In the genomic region with DNA sequence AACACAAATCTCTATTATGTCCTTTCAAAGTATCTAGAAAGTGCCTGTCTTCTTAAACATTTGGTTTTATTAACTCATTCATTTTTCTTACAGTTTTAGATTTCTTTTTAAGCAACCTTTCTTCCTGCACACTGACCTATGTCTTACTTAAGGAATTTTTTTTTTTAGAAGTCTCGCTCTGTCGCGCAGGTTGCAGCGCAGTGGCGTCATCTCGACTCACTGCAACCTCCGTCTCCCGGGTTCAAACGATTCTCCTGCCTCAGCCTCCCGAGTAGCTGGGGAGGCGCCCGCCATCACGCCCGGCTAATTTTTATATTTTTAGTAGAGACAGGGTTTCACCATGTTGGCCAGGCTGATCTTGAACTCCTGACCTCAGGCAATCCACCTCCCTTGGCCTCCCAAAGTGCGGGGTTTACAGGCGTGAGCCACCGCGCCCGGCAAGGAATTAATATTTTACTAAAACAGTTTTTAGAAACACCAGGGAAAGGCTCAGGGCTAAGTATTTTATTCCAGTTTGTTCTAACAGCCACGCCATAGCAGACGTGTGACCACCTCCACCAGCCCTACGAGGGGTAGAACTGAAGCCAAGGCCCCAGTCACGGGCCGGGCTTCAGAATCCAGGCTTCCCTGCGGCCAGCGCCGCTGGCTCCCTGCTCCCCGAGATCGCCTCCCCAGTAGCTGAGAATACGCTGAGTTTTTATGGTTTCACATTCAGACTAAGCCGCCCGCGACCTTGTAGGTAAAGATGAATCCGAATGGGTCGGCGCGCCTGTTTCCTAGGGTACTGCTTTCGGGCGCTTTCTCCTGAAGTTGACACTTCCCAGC, we compare ENCODE assay signal across 7 cellular contexts. TPM values are rescaled to one million over a fixed set of nuclear protein-coding genes. Genes with fewer than 3 reads are reported as not detected.
DNase-seq lines count a peak whose midpoint lies in the region; ATAC-seq and TF ChIP-seq lines count a peak whose summit lies in the region.

No MANE protein-coding gene starts in this region.

- H3K27me3 ChIP-seq in ovary, result no peaks in the 10 kb centered on the region

- H3K4me1 Mint-ChIP-seq in activated T-cell treated with anti-CD3 and anti-CD28 coated beads, Interleukin-2, amount 50 U/mL, for 24 hours (ENCODE audit: low read depth), result peaks cover 28% of the 10 kb centered on the region

- DNase-seq in NCI-H446 treated with DMSO at 0.1 percent for 48 hours (lab: John Stamatoyannopoulos, UW), result peak; percentile 2
- peak; percentile 68 for DNase-seq in activated T-cell treated with anti-CD3 and anti-CD28 coated beads, Interleukin-2, amount 50 U/mL, for 24 hours
- peak; percentile 48 for DNase-seq in fibroblast of the conjunctiva (ENCODE audit: low read depth)
- DNase-seq in ovary, result peak in 2 of 5 donors; percentile 23 to 54
- DNase-seq in NCI-H1694 treated with DMSO at 0.1 percent for 48 hours (lab: John Stamatoyannopoulos, UW), result no peak

- 1 to 2% (median 1%) methylated on average over 39 of the region's 39 CpGs for WGBS in ovary, 3 donors

- peak overlapping the region; percentile 96 for H3K4me3 Mint-ChIP-seq in activated T-cell treated with anti-CD3 and anti-CD28 coated beads, Interleukin-2, amount 50 U/mL, for 24 hours

- intact Hi-C loops in ovary (cut with DNase I), result loop anchor here in 2 of 4 donors (1.0 kb wide), 2 partner anchors 17 to 18 kb away; a partner anchor contains a TSS

- H3K9me3 ChIP-seq in ovary, result no peaks in the 10 kb centered on the region

- peaks cover 5% of the 10 kb centered on the region for H3K4me1 ChIP-seq in ovary (ENCODE audit: insufficient read depth)

- no peak for TF ChIP-seq EP300 in ovary (IDR thresholded peaks at IDR 0.05)

- H3K27ac ChIP-seq in ovary, result peak overlapping the region; percentile 89 to 100

- peak overlapping the region; percentile 97 for H3K4me3 ChIP-seq in ovary

- no peak for TF ChIP-seq CTCF in ovary (IDR thresholded peaks at IDR 0.05)

- no peaks in the 10 kb centered on the region for H3K27me3 Mint-ChIP-seq in activated T-cell treated with anti-CD3 and anti-CD28 coated beads, Interleukin-2, amount 50 U/mL, for 24 hours

- H3K36me3 ChIP-seq in ovary, result no peaks in the 10 kb centered on the region

- peaks cover 67% of the 10 kb centered on the region for H3K36me3 Mint-ChIP-seq in activated T-cell treated with anti-CD3 and anti-CD28 coated beads, Interleukin-2, amount 50 U/mL, for 24 hours (ENCODE audit: low read depth)

- TF ChIP-seq POLR2A in GM18505 (IDR thresholded peaks at IDR 0.05; ENCODE audit: borderline replicate concordance, extremely low read depth, insufficient read depth, insufficient read length) (no peak), ovary (IDR thresholded peaks at IDR 0.05) (no peak)

- H3K27ac Mint-ChIP-seq in activated T-cell treated with anti-CD3 and anti-CD28 coated beads, Interleukin-2, amount 50 U/mL, for 24 hours, result peak overlapping the region; percentile 98

- H3K9me3 Mint-ChIP-seq in activated T-cell treated with anti-CD3 and anti-CD28 coated beads, Interleukin-2, amount 50 U/mL, for 24 hours, result no peaks in the 10 kb centered on the region

- peak; percentile 8 for ATAC-seq in GM18505 (IDR thresholded peaks at IDR 0.05; ENCODE audit: unreplicated experiment)
- ATAC-seq in HG02678 (IDR thresholded peaks at IDR 0.05; ENCODE audit: unreplicated experiment), result peak; percentile 14

RNA-seq across cellular contexts. Expression of a gene that starts 0.9 kb away (rescaled TPM):
- total RNA-seq in ovary, result 100 to 1,000 TPM in 2 of 7 donors, 10 to 100 TPM in 5; 58.9 to 113 (median 96.5) TPM
- 10 to 100 TPM; 59.9 to 87.2 TPM for polyA plus RNA-seq in ovary

RNA-seq across cellular contexts. Expression of a gene that starts 17.6 kb away (rescaled TPM):
- 10 to 100 TPM; 11.9 to 23.6 (median 16.3) TPM for total RNA-seq in ovary
- polyA plus RNA-seq in ovary, result 10 to 100 TPM; 10.9 to 35.3 TPM
